19 cellular contexts compared by ENCODE assay signal in genomic region chr12:114993202-114993601, GRCh38.
"Had no signal": no experiment of that assay in that cellular context is flagged by ENCODE, and none has a peak within 500 bp of the region (broad histone marks: within the 10 kb centered on the region; RNA-seq: fewer than 3 reads in every experiment).

No MANE protein-coding gene starts in this region.

- H3K4me3 ChIP-seq: adrenal gland, ascending aorta, lung, upper lobe of right lung had no signal

- FAIRE-seq: kidney had no signal

- DNase-seq: activated CD4-positive, alpha-beta T cell treated with anti-CD3 and anti-CD28 coated beads for 1 hour; activated CD4-positive, alpha-beta T cell treated with anti-CD3 and anti-CD28 coated beads, Interleukin-2, amount 50 U/mL, for 1 hour; activated T-cell treated with anti-CD3 and anti-CD28 coated beads, Interleukin-2, amount 50 U/mL, for 24 hours; adrenal gland; brain microvascular endothelial cell; caudate nucleus; effector CD4-positive, alpha-beta T cell; erythroblast; foreskin keratinocyte; kidney; midbrain; natural killer cell; retina; stimulated activated CD4-positive, alpha-beta T cell treated with anti-CD3 and anti-CD28 coated beads, Interleukin-4, amount 100 ng/mL, for 4 hours; stimulated activated naive CD8-positive, alpha-beta T cell treated with anti-CD3 and anti-CD28 coated beads, Interleukin-15, Interleukin-2, amounts not matched to agents 100 U/mL and 50 U/mL, for 24 hours; upper lobe of right lung; WERI-Rb-1 had no signal

- H3K27ac ChIP-seq: ascending aorta, brain microvascular endothelial cell, foreskin keratinocyte, upper lobe of right lung, WERI-Rb-1 had no signal

- H3K4me1 ChIP-seq: ascending aorta, foreskin keratinocyte, upper lobe of right lung had no signal

- H3K36me3 ChIP-seq: adrenal gland, ascending aorta, brain microvascular endothelial cell, upper lobe of right lung, WERI-Rb-1 had no signal

- H3K27me3 ChIP-seq: adrenal gland, ascending aorta, brain microvascular endothelial cell, foreskin keratinocyte, upper lobe of right lung had no signal

- H3K9me3 ChIP-seq: adrenal gland, ascending aorta, upper lobe of right lung had no signal
